28 cellular contexts compared by ENCODE assay signal in genomic region chr14:21518725-21519124, GRCh38.
"Had no signal": no experiment of that assay in that cellular context is flagged by ENCODE, and none has a peak within 500 bp of the region (broad histone marks: within the 10 kb centered on the region; RNA-seq: fewer than 3 reads in every experiment).

No MANE protein-coding gene starts in this region.

- H3K79me2 ChIP-seq: parathyroid adenoma had no signal

- H3K9me3 ChIP-seq: ascending aorta, esophagus muscularis mucosa, left lung, lower lobe of right lung, mucosa of descending colon, thoracic aorta, uterus had no signal

- H3K9me3 Mint-ChIP-seq: activated CD4-positive, alpha-beta memory T cell treated with anti-CD3 and anti-CD28 coated beads for 36 hours; activated naive CD4-positive, alpha-beta T cell treated with anti-CD3 and anti-CD28 coated beads, Interleukin-2, amount 10 ng/mL, durations not matched to agents 7 days and 5 days; activated naive CD8-positive, alpha-beta T cell treated with anti-CD3 and anti-CD28 coated beads, Interleukin-2, amount 10 ng/mL, durations not matched to agents 7 days and 5 days; dendritic cell treated with granulocyte-macrophage colony-stimulating factor and Interleukin-4, amounts not matched to agents 40 ng/mL and 50 ng/mL, for 4 days; endodermal cell; nephron; type B pancreatic cell had no signal

- H3K9ac ChIP-seq: parathyroid adenoma had no signal

- H3K4me1 Mint-ChIP-seq: activated naive CD4-positive, alpha-beta T cell treated with anti-CD3 and anti-CD28 coated beads, Interleukin-2, amount 10 ng/mL, durations not matched to agents 7 days and 5 days; activated naive CD8-positive, alpha-beta T cell treated with anti-CD3 and anti-CD28 coated beads, Interleukin-2, amount 10 ng/mL, durations not matched to agents 7 days and 5 days had no signal

- H3K27ac ChIP-seq: ascending aorta, brain microvascular endothelial cell, esophagus muscularis mucosa, foreskin keratinocyte, left lung, lower lobe of right lung, parathyroid adenoma, thoracic aorta, uterus had no signal

- H3K4me3 ChIP-seq: ascending aorta, esophagus muscularis mucosa, left lung, lower lobe of right lung, mucosa of descending colon, thoracic aorta, uterus had no signal

- H3K27ac Mint-ChIP-seq: activated CD4-positive, alpha-beta memory T cell treated with anti-CD3 and anti-CD28 coated beads for 36 hours; activated naive CD4-positive, alpha-beta T cell treated with anti-CD3 and anti-CD28 coated beads, Interleukin-2, amount 10 ng/mL, durations not matched to agents 7 days and 5 days; activated naive CD8-positive, alpha-beta T cell treated with anti-CD3 and anti-CD28 coated beads, Interleukin-2, amount 10 ng/mL, durations not matched to agents 7 days and 5 days; dendritic cell treated with granulocyte-macrophage colony-stimulating factor and Interleukin-4, amounts not matched to agents 40 ng/mL and 50 ng/mL, for 4 days; endodermal cell; type B pancreatic cell had no signal

- H3K27me3 ChIP-seq: ascending aorta, brain microvascular endothelial cell, esophagus muscularis mucosa, left lung, uterus had no signal

- H3K4me1 ChIP-seq: ascending aorta, esophagus muscularis mucosa, foreskin keratinocyte, left lung, parathyroid adenoma, uterus had no signal

- H2AFZ ChIP-seq: parathyroid adenoma had no signal

- H3K4me3 Mint-ChIP-seq: activated CD4-positive, alpha-beta memory T cell treated with anti-CD3 and anti-CD28 coated beads for 36 hours; activated naive CD4-positive, alpha-beta T cell treated with anti-CD3 and anti-CD28 coated beads, Interleukin-2, amount 10 ng/mL, durations not matched to agents 7 days and 5 days; activated naive CD8-positive, alpha-beta T cell treated with anti-CD3 and anti-CD28 coated beads, Interleukin-2, amount 10 ng/mL, durations not matched to agents 7 days and 5 days; dendritic cell treated with granulocyte-macrophage colony-stimulating factor and Interleukin-4, amounts not matched to agents 40 ng/mL and 50 ng/mL, for 4 days; endodermal cell; nephron; type B pancreatic cell had no signal

- DNase-seq: activated CD4-positive, alpha-beta memory T cell treated with anti-CD3 and anti-CD28 coated beads for 36 hours; activated CD4-positive, alpha-beta T cell treated with anti-CD3 and anti-CD28 coated beads for 48 hours; activated CD8-positive, alpha-beta memory T cell treated with anti-CD3 and anti-CD28 coated beads, Interleukin-2, amount 50 U/mL, for 4 hours; activated gamma-delta T cell; activated naive CD4-positive, alpha-beta T cell treated with anti-CD3 and anti-CD28 coated beads, Interleukin-2, amount 10 ng/mL, durations not matched to agents 7 days and 5 days; activated naive CD8-positive, alpha-beta T cell treated with anti-CD3 and anti-CD28 coated beads, Interleukin-2, amount 10 ng/mL, durations not matched to agents 7 days and 5 days; activated T-cell treated with anti-CD3 and anti-CD28 coated beads, Interleukin-2, amount 50 U/mL, for 1 hour; brain microvascular endothelial cell; caudate nucleus; endodermal cell; foreskin keratinocyte; left lung; lower lobe of right lung; mesenchymal stem cell; mucosa of descending colon; occipital lobe; right cardiac atrium; stimulated activated CD4-positive, alpha-beta T cell treated with anti-CD3 and anti-CD28 coated beads, Interleukin-2, amount 100 ng/mL, for 48 hours; stimulated activated naive CD8-positive, alpha-beta T cell treated with anti-CD3 and anti-CD28 coated beads, Interleukin-15, Interleukin-2, amounts not matched to agents 100 U/mL and 50 U/mL, for 24 hours; uterus had no signal

- H3K27me3 Mint-ChIP-seq: activated CD4-positive, alpha-beta memory T cell treated with anti-CD3 and anti-CD28 coated beads for 36 hours; type B pancreatic cell had no signal

- ATAC-seq: activated CD4-positive, CD25-positive, alpha-beta regulatory T cell treated with anti-CD3 and anti-CD28 coated beads, Interleukin-2, amount 50 U/mL, for 24 hours; foreskin keratinocyte; left lung; lower lobe of right lung; mucosa of descending colon; right cardiac atrium; stimulated activated naive CD8-positive, alpha-beta T cell treated with anti-CD3 and anti-CD28 coated beads, Interleukin-15, Interleukin-2, amounts not matched to agents 100 U/mL and 50 U/mL, for 24 hours had no signal

- H3K36me3 ChIP-seq: ascending aorta, brain microvascular endothelial cell, left lung, lower lobe of right lung, uterus had no signal

- H3K36me3 Mint-ChIP-seq: activated CD4-positive, alpha-beta memory T cell treated with anti-CD3 and anti-CD28 coated beads for 36 hours; activated naive CD4-positive, alpha-beta T cell treated with anti-CD3 and anti-CD28 coated beads, Interleukin-2, amount 10 ng/mL, durations not matched to agents 7 days and 5 days; activated naive CD8-positive, alpha-beta T cell treated with anti-CD3 and anti-CD28 coated beads, Interleukin-2, amount 10 ng/mL, durations not matched to agents 7 days and 5 days had no signal
